Comparison of ENCODE assay signal across 21 cellular contexts in the genomic region with DNA sequence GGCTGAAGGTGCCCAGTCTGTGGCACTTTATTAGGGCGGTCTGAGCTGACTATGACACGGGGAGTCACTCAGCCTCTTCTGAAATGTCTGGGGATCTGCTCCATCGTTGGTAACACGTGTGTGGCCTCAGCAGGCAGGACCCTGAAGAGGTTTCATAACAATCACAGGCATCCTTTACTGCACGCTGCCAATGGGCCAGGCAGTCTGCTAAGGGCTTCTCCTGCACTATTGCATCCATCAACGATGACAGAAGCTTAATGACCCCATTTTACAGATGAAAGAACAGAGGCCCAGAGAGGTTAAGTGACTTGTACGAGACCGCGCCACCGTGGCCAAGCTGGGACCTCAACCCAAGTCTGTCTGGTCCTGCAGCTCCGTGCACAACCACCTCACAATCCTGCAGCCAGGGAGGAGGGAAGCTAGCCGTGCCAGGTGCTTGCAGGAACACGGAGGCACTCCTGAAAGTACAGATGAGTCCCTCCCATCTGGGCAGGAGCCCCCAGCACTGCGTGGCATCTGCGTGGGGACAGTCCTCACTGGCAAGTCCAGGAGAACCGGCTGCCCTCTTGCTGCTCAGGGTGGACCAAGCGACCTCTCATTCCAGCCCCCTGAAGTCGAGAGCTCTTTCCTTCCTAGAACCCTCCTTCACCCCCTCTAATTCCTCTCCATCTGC. TPM values are rescaled to one million over a fixed set of nuclear protein-coding genes. Genes with fewer than 3 reads are reported as not detected.
DNase-seq lines count a peak whose midpoint lies in the region; ATAC-seq and TF ChIP-seq lines count a peak whose summit lies in the region.
"Had no signal": no experiment of that assay in that cellular context is flagged by ENCODE, and none has a peak within 500 bp of the region (broad histone marks: within the 10 kb centered on the region; RNA-seq: fewer than 3 reads in every experiment).

No MANE protein-coding gene starts in this region.

- H3K79me1 ChIP-seq in neuronal stem cell (ENCODE audit: low read depth, low read length), result peaks cover 4% of the 10 kb centered on the region

- H3K36me3 Mint-ChIP-seq in chondrocyte (ENCODE audit: low read depth), result no peaks in the 10 kb centered on the region
- H3K36me3 Mint-ChIP-seq: CD4-positive, alpha-beta memory T cell had no signal

- H3K27me3 ChIP-seq in heart left ventricle (no peaks in the 10 kb centered on the region), neuronal stem cell (ENCODE audit: control insufficient read depth in 3 of 3, insufficient read depth in 3 of 3, low read depth in 1 of 3, low read length in 3 of 3) (no peaks in the 10 kb centered on the region), aorta (ENCODE audit: control insufficient read depth in 1 of 2, insufficient read depth in 2 of 2, low read length in 1 of 2) (no peaks in the 10 kb centered on the region)

- peak overlapping the region; percentile 55 for H2BK5ac ChIP-seq in neuronal stem cell (ENCODE audit: low read length)

- H3K4me3 Mint-ChIP-seq in chondrocyte (ENCODE audit: unreplicated experiment), result no peak overlapping the region
- H3K4me3 Mint-ChIP-seq: CD4-positive, alpha-beta memory T cell; GM23338; H9 had no signal

- no peak overlapping the region for H4K8ac ChIP-seq in neuronal stem cell (ENCODE audit: low read depth, low read length)

- no peak for TF ChIP-seq POLR2A in heart left ventricle (IDR thresholded peaks at IDR 0.05)

- H2BK12ac ChIP-seq in neuronal stem cell (ENCODE audit: low read length), result no peak overlapping the region

- no peak overlapping the region for H3K27ac Mint-ChIP-seq in chondrocyte (ENCODE audit: unreplicated experiment)
- H3K27ac Mint-ChIP-seq: GM23338 had no signal

- H3K9me3 ChIP-seq in heart left ventricle (no peaks in the 10 kb centered on the region), neuronal stem cell (replicated peaks in 1 of 2; ENCODE audit: control insufficient read depth in 2 of 2, insufficient read depth in 1 of 2, low read depth in 1 of 2, low read length in 2 of 2) (peaks cover 0 to 4% of the 10 kb centered on the region in 2 donors), aorta (ENCODE audit: control insufficient read depth, low read length) (no peaks in the 10 kb centered on the region)

- no peak overlapping the region for H3K4me2 ChIP-seq in neuronal stem cell (ENCODE audit: insufficient read depth, low read length, poor library complexity, severe bottlenecking)
- H3K4me2 ChIP-seq: GM23338 had no signal

- DNase-seq in heart left ventricle (peak in 3 of 5 donors; percentile 7 to 43 (median 21)), left cardiac atrium (no peak), chondrocyte (ENCODE audit: low spot score) (peak; percentile 73), neuronal stem cell (ENCODE audit: low spot score) (no peak), aorta (peak; percentile 41 to 61), dermis blood vessel endothelial cell (no peak), mesenteric fat pad (ENCODE audit: low spot score) (no peak)
- DNase-seq: C1 segment of cervical spinal cord; CD4-positive, alpha-beta memory T cell; COR-L47; H9; KBM-7; NCI-H1105 treated with DMSO at 0.1 percent for 48 hours; NCI-H146; NCI-H1930; NCI-H446; NCI-H524 treated with DMSO at 0.1 percent for 48 hours; NCI-H774; PC-3; SHP77 had no signal

- intact Hi-C loops in heart left ventricle (cut with DNase I), result no loop called here
- intact Hi-C loops in left cardiac atrium (cut with DNase I), result loop anchor here in 1 of 2 donors (5.0 kb wide), 1 partner anchor 80 kb away; no protein-coding TSS in a partner anchor
- intact Hi-C loops in aorta (cut with DNase I), result no loop called here

- H3K4me1 ChIP-seq in heart left ventricle (peaks cover 0 to 7% (median 0%) of the 10 kb centered on the region in 12 donors), neuronal stem cell (ENCODE audit: control insufficient read depth in 2 of 2, insufficient read depth in 1 of 2, low read depth in 1 of 2, low read length in 2 of 2) (peaks cover 17 to 43% of the 10 kb centered on the region in 2 donors), aorta (ENCODE audit: control insufficient read depth in 1 of 2, insufficient read depth in 2 of 2, low read length in 2 of 2) (no peaks in the 10 kb centered on the region)

- no peak overlapping the region for H2BK120ac ChIP-seq in neuronal stem cell (ENCODE audit: low read depth, low read length)

- H3K9me3 Mint-ChIP-seq in chondrocyte (ENCODE audit: low read depth), result peaks cover 4% of the 10 kb centered on the region

- ATAC-seq in heart left ventricle, result no peak
- no peak for ATAC-seq in left cardiac atrium
- peak; percentile 46 for ATAC-seq in aorta (ENCODE audit: low FRiP score)
- ATAC-seq: GM23338, PC-3 had no signal

- H3K4me3 ChIP-seq in heart left ventricle, result no peak overlapping the region
- H3K4me3 ChIP-seq in neuronal stem cell (ENCODE audit: low read length in 2 of 2), result no peak overlapping the region
- no peak overlapping the region for H3K4me3 ChIP-seq in aorta (ENCODE audit: low read length in 2 of 2)
- H3K4me3 ChIP-seq: GM23338 had no signal

- H3K4me1 Mint-ChIP-seq in chondrocyte (ENCODE audit: low read depth), result no peaks in the 10 kb centered on the region

- H3K27ac ChIP-seq in heart left ventricle (no peak overlapping the region), neuronal stem cell (replicated peaks; ENCODE audit: low read length) (peak overlapping the region; percentile 95), aorta (ENCODE audit: low read depth in 1 of 2, low read length in 2 of 2) (no peak overlapping the region)

- H3K36me3 ChIP-seq in heart left ventricle, result no peaks in the 10 kb centered on the region
- H3K36me3 ChIP-seq in neuronal stem cell (replicated peaks in 1 of 2; ENCODE audit: control insufficient read depth in 2 of 2, insufficient read depth in 2 of 2, low read length in 2 of 2), result peaks cover 0 to 5% of the 10 kb centered on the region in 2 donors
- H3K36me3 ChIP-seq in aorta (ENCODE audit: control insufficient read depth in 1 of 2, insufficient read depth in 2 of 2, low read length in 1 of 2), result no peaks in the 10 kb centered on the region

- 83 to 91% (median 85%) methylated on average over 16 to 18 of the region's 18 CpGs for WGBS in heart left ventricle, 4 donors
- WGBS in neuronal stem cell (ENCODE audit: extremely low coverage in 2 of 2, insufficient read length in 2 of 2, insufficient replicate concordance in 1 of 2), 2 donors, result no CpG with 5 or more reads among the region's 18 CpGs
- WGBS in aorta, 2 donors, result 79 to 82% methylated on average over 18 of the region's 18 CpGs

- no peak overlapping the region for H2AFZ ChIP-seq in neuronal stem cell (ENCODE audit: low read length)
- H2AFZ ChIP-seq: GM23338 had no signal

- peak overlapping the region; percentile 72 for H2AK5ac ChIP-seq in neuronal stem cell (ENCODE audit: low read depth, low read length)

- H3K9ac ChIP-seq in neuronal stem cell (ENCODE audit: low read depth, low read length, poor library complexity), result no peak overlapping the region

- peak overlapping the region; percentile 65 for H2BK15ac ChIP-seq in neuronal stem cell (ENCODE audit: low read length)

- H3K4ac ChIP-seq in neuronal stem cell (ENCODE audit: low read length), result no peak overlapping the region

- no peak overlapping the region for H3K23ac ChIP-seq in neuronal stem cell (ENCODE audit: low read depth, low read length, poor library complexity)

- TF ChIP-seq CTCF in heart left ventricle (IDR thresholded peaks at IDR 0.05), result no peak
- TF ChIP-seq CTCF in chondrocyte (IDR thresholded peaks at IDR 0.05), result no peak

- no peak overlapping the region for H4K91ac ChIP-seq in neuronal stem cell (ENCODE audit: low read depth, low read length, poor library complexity)

- H3K27me3 Mint-ChIP-seq in chondrocyte (ENCODE audit: low read depth), result peaks cover 9% of the 10 kb centered on the region
- H3K27me3 Mint-ChIP-seq: CD4-positive, alpha-beta memory T cell had no signal

- no peak overlapping the region for H3K14ac ChIP-seq in neuronal stem cell (ENCODE audit: low read length)

- H3K18ac ChIP-seq in neuronal stem cell (ENCODE audit: low read length), result peak overlapping the region; percentile 55

RNA-seq across cellular contexts. Expression of gene RPH3AL, which starts 40.0 kb away (rescaled TPM):
- 1 to 10 TPM; 2.8 to 9.4 (median 6.7) TPM for total RNA-seq in heart left ventricle
- polyA plus RNA-seq in heart left ventricle, result 1 to 10 TPM; 4.3 to 6.3 TPM
- total RNA-seq in left cardiac atrium, result 10 to 100 TPM in 1 of 2 donors, 1 to 10 TPM in 1; 5.9 to 10.9 TPM
- 3.4 to 4.1 TPM (median 4.0 TPM) in 3 replicates for total RNA-seq in chondrocyte
- polyA plus RNA-seq in neuronal stem cell (2013, experiment 1 of 2), result 7.7 TPM
- polyA plus RNA-seq in neuronal stem cell (2013, experiment 2 of 2), result 6.5 TPM
- total RNA-seq in aorta, result 10 to 100 TPM; 12.5 to 18.1 TPM
- polyA plus RNA-seq in aorta, result 1 to 10 TPM; 1.6 to 3.5 TPM
- 22.0 and 37.2 TPM in 2 replicates for total RNA-seq in dermis blood vessel endothelial cell
- total RNA-seq in mesenteric fat pad, result 31.5 TPM

Comparison
In these comparisons a context has a peak if more than half of its experiments do, and no peak if none do; other contexts are left out.
1. DNase-seq: peak in heart left ventricle (3 of 5), chondrocyte (single experiment) and aorta (2 of 2); none in left cardiac atrium (single experiment), neuronal stem cell (single experiment), dermis blood vessel endothelial cell (single experiment) and mesenteric fat pad (single experiment).